In genomic region chr1:205861540-205861939, GRCh38 we compare ENCODE assay signal across 17 cellular contexts.
"Had no signal": no experiment of that assay in that cellular context is flagged by ENCODE, and none has a peak within 500 bp of the region (broad histone marks: within the 10 kb centered on the region; RNA-seq: fewer than 3 reads in every experiment).

No MANE protein-coding gene starts in this region.

- H3K9me3 ChIP-seq: suprapubic skin, testis, thyroid gland, tibial artery, upper lobe of right lung, uterus, vagina had no signal

- ATAC-seq: stimulated activated effector memory CD8-positive, alpha-beta T cell treated with anti-CD3 and anti-CD28 coated beads, Interleukin-12 subunit alpha, Interleukin-12 subunit beta, amount 100 ng/mL, for 72 hours; stimulated activated memory B cell treated with anti-CD40 and anti-IgM and Interleukin-4, amounts not matched to agents 10 μg/mL and 1 μg/mL and 100 μg/mL, for 72 hours; stimulated activated naive B cell treated with anti-CD40 and anti-IgM and Interleukin-4, amounts not matched to agents 10 μg/mL and 1 μg/mL and 100 μg/mL, for 72 hours; stimulated activated naive CD8-positive, alpha-beta T cell treated with anti-CD3 and anti-CD28 coated beads, Interleukin-15, amount 100 ng/mL, for 72 hours; stimulated activated naive CD8-positive, alpha-beta T cell treated with anti-CD3 and anti-CD28 coated beads, Interleukin-15, Interleukin-2, amounts not matched to agents 100 U/mL and 50 U/mL, for 24 hours; upper lobe of right lung had no signal

- H3K27ac ChIP-seq: stomach, suprapubic skin, testis, thoracic aorta, thyroid gland, tibial artery, tibial nerve, transverse colon, upper lobe of left lung, upper lobe of right lung, uterus, vagina had no signal

- H3K4me1 ChIP-seq: suprapubic skin, testis, thyroid gland, tibial artery, tibial nerve, transverse colon, upper lobe of right lung, uterus, vagina had no signal

- H3K36me3 ChIP-seq: stomach, suprapubic skin, thoracic aorta, thyroid gland, tibial artery, tibial nerve, transverse colon, upper lobe of left lung, upper lobe of right lung, uterus, vagina had no signal

- H3K4me3 ChIP-seq: stomach, suprapubic skin, testis, thoracic aorta, thyroid gland, tibial artery, tibial nerve, transverse colon, upper lobe of left lung, upper lobe of right lung, uterus, vagina had no signal
